In the genomic region with DNA sequence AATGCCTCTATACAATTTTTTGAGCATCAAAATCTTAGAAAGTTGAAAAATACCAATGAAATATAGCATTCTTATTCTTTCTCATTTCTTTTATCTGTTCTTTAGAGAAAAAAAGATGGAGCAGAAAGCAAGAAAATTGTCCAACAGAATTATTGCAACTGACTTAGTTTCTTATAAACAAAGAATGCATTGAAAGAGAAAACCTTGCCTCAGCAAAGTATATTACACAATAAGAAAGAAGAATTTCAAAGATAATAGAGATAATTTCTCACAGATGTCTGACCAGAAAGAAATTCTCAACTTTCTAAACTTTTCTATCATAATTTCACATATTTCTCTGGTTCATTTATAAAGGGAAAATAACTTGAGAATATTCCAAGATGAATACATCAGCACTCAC, we compare ENCODE assay signal across 28 cellular contexts. TPM values are rescaled to one million over a fixed set of nuclear protein-coding genes. Genes with fewer than 3 reads are reported as not detected.
"Had no signal": no experiment of that assay in that cellular context is flagged by ENCODE, and none has a peak within 500 bp of the region (broad histone marks: within the 10 kb centered on the region; RNA-seq: fewer than 3 reads in every experiment).

No MANE protein-coding gene starts in this region.

- H3K4me1 ChIP-seq: foreskin keratinocyte, lower lobe of right lung, pancreas, prostate gland, right lobe of liver, testis, upper lobe of right lung, vagina had no signal

- FAIRE-seq: kidney, pancreas had no signal

- H2AFZ ChIP-seq: neural progenitor cell had no signal

- H3K4me2 ChIP-seq: neural progenitor cell had no signal

- DNase-seq: dorsolateral prefrontal cortex; effector CD8-positive, alpha-beta T cell; foreskin keratinocyte; kidney; left cardiac atrium; left ventricle myocardium inferior; lower lobe of right lung; midbrain; nucleus accumbens; pancreas; right lobe of liver; spleen; stimulated activated CD4-positive, alpha-beta T cell treated with anti-CD3 and anti-CD28 coated beads, Interleukin-15, amount 100 ng/mL, for 24 hours; stimulated activated CD4-positive, alpha-beta T cell treated with anti-CD3 and anti-CD28 coated beads, Interleukin-1b, Interleukin-23, amount 100 ng/mL, for 48 hours; stimulated activated CD4-positive, alpha-beta T cell treated with anti-CD3 and anti-CD28 coated beads, Interleukin-4, amount 100 ng/mL, for 4 hours; stimulated activated naive B cell treated with anti-CD40 and anti-IgM and Interleukin-4, amounts not matched to agents 10 μg/mL and 1 μg/mL and 100 μg/mL, for 72 hours; stimulated activated naive CD8-positive, alpha-beta T cell treated with anti-CD3 and anti-CD28 coated beads, Interleukin-15, amount 100 ng/mL, for 72 hours; testis; upper lobe of right lung had no signal

- H3K9ac ChIP-seq: neural progenitor cell had no signal

- H3K4me3 ChIP-seq: coronary artery, dorsolateral prefrontal cortex, left ventricle myocardium inferior, lower lobe of right lung, neural progenitor cell, pancreas, prostate gland, right lobe of liver, spleen, testis, tibial nerve, upper lobe of right lung, vagina had no signal

- H3K27ac ChIP-seq: coronary artery, dorsolateral prefrontal cortex, foreskin keratinocyte, left ventricle myocardium inferior, lower lobe of right lung, neural progenitor cell, pancreas, prostate gland, right lobe of liver, spleen, testis, tibial nerve, upper lobe of right lung, vagina had no signal

- H3K9me3 ChIP-seq: left ventricle myocardium inferior, lower lobe of right lung, pancreas, prostate gland, right lobe of liver, spleen, testis, tibial nerve, upper lobe of right lung, vagina had no signal

- H3K27me3 ChIP-seq: dorsolateral prefrontal cortex, foreskin keratinocyte, neural progenitor cell, pancreas, right lobe of liver, spleen, testis, tibial nerve, upper lobe of right lung, vagina had no signal

- H3K36me3 ChIP-seq: left ventricle myocardium inferior, lower lobe of right lung, neural progenitor cell, pancreas, prostate gland, right lobe of liver, spleen, tibial nerve, upper lobe of right lung, vagina had no signal

- ATAC-seq: esophagus mucosa; foreskin keratinocyte; left cardiac atrium; lower lobe of right lung; natural killer cell treated with Interleukin-12 subunit alpha and Interleukin-12 subunit beta and Interleukin-15 and Interleukin-18, amount 100 ng/mL, for 72 hours; pancreas; right lobe of liver; stimulated activated naive B cell treated with anti-CD40 and anti-IgM and Interleukin-4, amounts not matched to agents 10 μg/mL and 1 μg/mL and 100 μg/mL, for 72 hours; stimulated activated naive CD8-positive, alpha-beta T cell treated with anti-CD3 and anti-CD28 coated beads, Interleukin-15, amount 100 ng/mL, for 72 hours; upper lobe of right lung had no signal

RNA-seq across cellular contexts. Expression of a gene that starts 47.0 kb away (rescaled TPM):
- total RNA-seq: esophagus mucosa; foreskin keratinocyte; kidney; left cardiac atrium; left ventricle myocardium inferior; lower lobe of right lung; natural killer cell treated with Interleukin-12 subunit alpha and Interleukin-12 subunit beta and Interleukin-15 and Interleukin-18, amount 100 ng/mL, for 72 hours; renal cortical epithelial cell; right lobe of liver; spleen; subcutaneous adipose tissue; vagina had no signal
- polyA plus RNA-seq: foreskin keratinocyte, pancreas had no signal
